In the genomic region with DNA sequence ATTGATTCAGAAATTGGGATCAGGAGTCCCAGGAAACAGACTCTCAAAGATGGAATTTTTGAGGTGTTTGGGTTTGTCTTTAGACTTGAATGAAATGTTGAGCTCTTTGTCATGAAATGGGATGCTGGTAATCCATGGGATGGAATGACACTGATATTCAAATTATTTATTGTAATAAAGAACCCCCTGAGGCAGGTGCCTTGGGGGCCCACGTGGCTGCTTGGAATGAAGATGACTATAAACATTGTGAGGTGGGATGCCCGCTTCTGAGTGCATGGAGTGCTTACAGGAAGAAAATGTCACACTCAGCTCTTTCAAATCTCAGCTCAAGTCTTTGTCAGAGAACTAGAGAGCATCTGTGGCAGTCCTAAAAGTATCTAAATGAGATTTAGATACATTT, we compare ENCODE assay signal across 10 cellular contexts. TPM values are rescaled to one million over a fixed set of nuclear protein-coding genes. Genes with fewer than 3 reads are reported as not detected.
"Had no signal": no experiment of that assay in that cellular context is flagged by ENCODE, and none has a peak within 500 bp of the region (broad histone marks: within the 10 kb centered on the region; RNA-seq: fewer than 3 reads in every experiment).

No MANE protein-coding gene starts in this region.

- ATAC-seq: GM23338, HCT116 had no signal

- H3K9ac ChIP-seq: GM23248 had no signal

- DNase-seq: GM23248, GOT3, H7, H9, HCEC 1CT, HFFc6 had no signal

- H3K9me3 Mint-ChIP-seq: GM23338, H9, HFFc6 had no signal

- H3K4me3 ChIP-seq: GM23248, GM23338, HAP-1 had no signal

- H3K9me3 ChIP-seq: HAP-1 had no signal

- H3K27ac ChIP-seq: GM23248 had no signal

- FAIRE-seq: H54 had no signal

- H3K27ac Mint-ChIP-seq: GM23338, HFFc6 had no signal

- H3K4me3 Mint-ChIP-seq: GM23338, H9, HFFc6 had no signal

- H2AFZ ChIP-seq: GM23248, GM23338 had no signal

- H3K36me3 ChIP-seq: HAP-1 had no signal

RNA-seq across cellular contexts. Expression of gene C1QTNF2, which starts 9.6 kb away (rescaled TPM):
- total RNA-seq: H7 had no signal
